In genomic region chr4:48093949-48094550, GRCh38 we compare ENCODE assay signal across 10 cellular contexts. TPM values are rescaled to one million over a fixed set of nuclear protein-coding genes. Genes with fewer than 3 reads are reported as not detected.
A peak's percentile ranks its signal among the peaks of the same experiment; 100 is the strongest.
DNase-seq lines count a peak whose midpoint lies in the region; ATAC-seq, FAIRE-seq and TF ChIP-seq lines count a peak whose summit lies in the region.
"Had no signal": no experiment of that assay in that cellular context is flagged by ENCODE, and none has a peak within 500 bp of the region (broad histone marks: within the 10 kb centered on the region; RNA-seq: fewer than 3 reads in every experiment).

No MANE protein-coding gene starts in this region.

- DNase-seq in EL (peak; percentile 86), Peyer's patch (peak in 2 of 3 donors; percentile 59 to 82), bronchial epithelial cell (ENCODE audit: low read depth) (peak; percentile 88), renal cortical epithelial cell (ENCODE audit: low read depth) (peak; percentile 78), NOMO-1 treated with DMSO at 0.1 percent for 48 hours (lab: John Stamatoyannopoulos, UW; ENCODE audit: unreplicated experiment) (no peak), NCI-H187 (lab: John Stamatoyannopoulos, UW) (no peak), NCI-H1048 (lab: John Stamatoyannopoulos, UW) (no peak)

- no peak for TF ChIP-seq CTCF in Peyer's patch (IDR thresholded peaks at IDR 0.05)
- no peak for TF ChIP-seq CTCF in bronchial epithelial cell (IDR thresholded peaks at IDR 0.05; ENCODE audit: insufficient read depth, low read length, severe bottlenecking)

- H3K27me3 ChIP-seq in Peyer's patch: no peaks in the 10 kb centered on the region
- H3K27me3 ChIP-seq in bronchial epithelial cell (ENCODE audit: control insufficient read depth, insufficient read depth, low read length): no peaks in the 10 kb centered on the region

- H3K4me3 ChIP-seq in Peyer's patch: no peak overlapping the region
- H3K4me3 ChIP-seq in bronchial epithelial cell (ENCODE audit: low read depth, low read length): no peak overlapping the region

- no peak for FAIRE-seq in bronchial epithelial cell (lab: Jason Lieb, UNC)
- FAIRE-seq: G401.6 had no signal

- no peak for TF ChIP-seq POLR2A in Peyer's patch (IDR thresholded peaks at IDR 0.05)

- H3K9me3 ChIP-seq in Peyer's patch: no peaks in the 10 kb centered on the region

- no peaks in the 10 kb centered on the region for H3K4me1 ChIP-seq in Peyer's patch

- no peak for ATAC-seq in HG02973 (IDR thresholded peaks at IDR 0.05; ENCODE audit: unreplicated experiment)
- ATAC-seq: Panc1 had no signal

- no peaks in the 10 kb centered on the region for H3K36me3 ChIP-seq in Peyer's patch
- no peaks in the 10 kb centered on the region for H3K36me3 ChIP-seq in bronchial epithelial cell (ENCODE audit: control insufficient read depth, insufficient read depth, low read length)

- H3K27ac ChIP-seq in Peyer's patch: peak overlapping the region in 1 of 4 donors; percentile 25

RNA-seq across cellular contexts. Expression of gene TXK, which starts 40.0 kb away (rescaled TPM):
- 10 to 100 TPM in 2 of 4 donors, 1 to 10 TPM in 2; 3.9 to 33.0 (median 9.5) TPM for total RNA-seq in Peyer's patch
- total RNA-seq in bronchial epithelial cell: under 0.01 and 0.13 TPM in 2 replicates
- 2.6 and 4.7 TPM in 2 replicates for total RNA-seq in renal cortical epithelial cell

Comparison
In these comparisons a context has a peak if more than half of its experiments do, and no peak if none do; other contexts are left out.
1. DNase-seq: peak in EL (single experiment), Peyer's patch (2 of 3), bronchial epithelial cell (single experiment) and renal cortical epithelial cell (single experiment); none in NOMO-1 treated with DMSO at 0.1 percent for 48 hours (single experiment), NCI-H187 (0 of 2) and NCI-H1048 (single experiment).